In genomic region chr5:157816682-157817268, GRCh38 we compare ENCODE assay signal across 8 cellular contexts. TPM values are rescaled to one million over a fixed set of nuclear protein-coding genes. Genes with fewer than 3 reads are reported as not detected.
DNase-seq lines count a peak whose midpoint lies in the region; ATAC-seq and TF ChIP-seq lines count a peak whose summit lies in the region.

No MANE protein-coding gene starts in this region.

- H3K27ac ChIP-seq in brain microvascular endothelial cell (no peak overlapping the region), neural cell (ENCODE audit: low read length) (no peak overlapping the region)

- no peaks in the 10 kb centered on the region for H3K9me2 ChIP-seq in neural cell (ENCODE audit: insufficient read depth, low read length)

- TF ChIP-seq CTCF in brain microvascular endothelial cell (IDR thresholded peaks at IDR 0.05; ENCODE audit: low read depth, low read length, missing control alignments) (peak; percentile 18), neural cell (IDR thresholded peaks at IDR 0.05; ENCODE audit: poor library complexity, severe bottlenecking) (peak; percentile 76)

- H3K4me2 ChIP-seq in neural cell (ENCODE audit: low read length): no peak overlapping the region

- H2AFZ ChIP-seq in neural cell (ENCODE audit: low read depth, low read length): no peak overlapping the region

- H3K4me3 ChIP-seq in brain microvascular endothelial cell (ENCODE audit: low read depth, low read length): no peak overlapping the region
- H3K4me3 ChIP-seq in neural cell (ENCODE audit: low read length): no peak overlapping the region

- H3F3A ChIP-seq in neural cell (ENCODE audit: insufficient read depth, low read length, poor library complexity, severe bottlenecking): no peaks in the 10 kb centered on the region

- TF ChIP-seq RAD21 in Ishikawa (IDR thresholded peaks at IDR 0.05; ENCODE audit: low read depth): peak; percentile 48
- TF ChIP-seq RAD21 in neural cell (conservative IDR thresholded peaks at IDR 0.05): peak; percentile 78

- no peak overlapping the region for H3K9ac ChIP-seq in neural cell (ENCODE audit: low read length)

- peaks cover 17% of the 10 kb centered on the region for H3K79me2 ChIP-seq in neural cell (replicated peaks; ENCODE audit: insufficient read depth, low read length)

- no peaks in the 10 kb centered on the region for H4K20me1 ChIP-seq in neural cell (ENCODE audit: insufficient read depth)

- no peaks in the 10 kb centered on the region for H3K27me3 ChIP-seq in brain microvascular endothelial cell (replicated peaks)
- H3K27me3 ChIP-seq in neural cell (ENCODE audit: insufficient read depth, low read depth, low read length): no peaks in the 10 kb centered on the region

- TF ChIP-seq EP300 in Ishikawa (IDR thresholded peaks at IDR 0.05; ENCODE audit: borderline replicate concordance) (no peak), neural cell (conservative IDR thresholded peaks at IDR 0.05; ENCODE audit: poor library complexity, severe bottlenecking) (no peak)

- DNase-seq in COLO829 (ENCODE audit: low spot score) (peak; percentile 6), brain microvascular endothelial cell (no peak)
- DNase-seq in activated naive CD4-positive, alpha-beta T cell (lab: John Stamatoyannopoulos, UW): no peak
- no peak for DNase-seq in activated CD4-positive, alpha-beta T cell treated with anti-CD3 and anti-CD28 coated beads, Interleukin-2, amount 50 U/mL, for 4 hours

- ATAC-seq in HG03571 (IDR thresholded peaks at IDR 0.05; ENCODE audit: unreplicated experiment): no peak
- no peak for ATAC-seq in GM21515 (IDR thresholded peaks at IDR 0.05; ENCODE audit: unreplicated experiment)

- peaks cover 19% of the 10 kb centered on the region for H3K36me3 ChIP-seq in brain microvascular endothelial cell (replicated peaks)
- no peaks in the 10 kb centered on the region for H3K36me3 ChIP-seq in neural cell (ENCODE audit: insufficient read depth, low read length)

- in situ Hi-C loops in brain microvascular endothelial cell (cut with HindIII; ENCODE audit: low pct_ligation_motif_present, low sequenced_read_pairs): no loop called here

- no peaks in the 10 kb centered on the region for H3K9me3 ChIP-seq in neural cell (ENCODE audit: low read length)

TF ChIP-seq in Ishikawa, 13 proteins besides CTCF, POLR2A, EP300 and RAD21:
- TF ChIP-seq YY1 (IDR thresholded peaks at IDR 0.05; ENCODE audit: low read depth) (no peak), USF1 (IDR thresholded peaks at IDR 0.05) (no peak), TAF1 (IDR thresholded peaks at IDR 0.05; ENCODE audit: low read depth) (no peak)

TF ChIP-seq in neural cell, 6 proteins besides CTCF, POLR2A, EP300 and RAD21:
- TF ChIP-seq SMC3 (conservative IDR thresholded peaks at IDR 0.05; ENCODE audit: poor library complexity) (peak; percentile 73), REST (IDR thresholded peaks at IDR 0.05; ENCODE audit: borderline replicate concordance) (no peak)

RNA-seq across cellular contexts. Expression of gene CLINT1, which starts 42.2 kb away (rescaled TPM):
- 47.3 and 51.5 TPM in 2 replicates for polyA plus RNA-seq in neural cell
- polyA minus RNA-seq in neural cell: 100 and 101 TPM in 2 replicates
